ENCODE assay signal across 26 cellular contexts in genomic region chr20:998431-998830, GRCh38. TPM values are rescaled to one million over a fixed set of nuclear protein-coding genes. Genes with fewer than 3 reads are reported as not detected.
DNase-seq lines count a peak whose midpoint lies in the region; ATAC-seq, FAIRE-seq and TF ChIP-seq lines count a peak whose summit lies in the region.
"Had no signal": no experiment of that assay in that cellular context is flagged by ENCODE, and none has a peak within 500 bp of the region (broad histone marks: within the 10 kb centered on the region; RNA-seq: fewer than 3 reads in every experiment).

No MANE protein-coding gene starts in this region.

- H3K14ac ChIP-seq in IMR-90 (replicated peaks; ENCODE audit: low read depth, low read length) (no peak overlapping the region), neuronal stem cell (ENCODE audit: low read length) (peak overlapping the region; percentile 91)

- no peaks in the 10 kb centered on the region for H3K79me1 ChIP-seq in IMR-90 (ENCODE audit: low read depth in 1 of 2, low read length in 2 of 2)
- H3K79me1 ChIP-seq in neuronal stem cell (ENCODE audit: low read depth, low read length): no peaks in the 10 kb centered on the region

- no peaks in the 10 kb centered on the region for H3K79me2 ChIP-seq in SK-N-SH (ENCODE audit: insufficient read depth)

- H4K91ac ChIP-seq in IMR-90 (ENCODE audit: insufficient read depth, low read depth, low read length): no peak overlapping the region
- H4K91ac ChIP-seq in neuronal stem cell (ENCODE audit: low read depth, low read length, poor library complexity): no peak overlapping the region

- no peak overlapping the region for H2BK20ac ChIP-seq in IMR-90 (ENCODE audit: low read depth, low read length)

- FAIRE-seq in kidney (lab: Jason Lieb, UNC) (no peak), GM19239 (lab: Jason Lieb, UNC) (no peak)
- FAIRE-seq: A204.1, GM12891, GM18507, H1 had no signal

- no peak overlapping the region for H2AK5ac ChIP-seq in IMR-90 (ENCODE audit: low read depth, low read length)
- H2AK5ac ChIP-seq in neuronal stem cell (ENCODE audit: low read depth, low read length): no peak overlapping the region

- H3K4me2 ChIP-seq in IMR-90 (ENCODE audit: low read depth, low read length) (no peak overlapping the region), neuronal stem cell (ENCODE audit: insufficient read depth, low read length, poor library complexity, severe bottlenecking) (no peak overlapping the region), SK-N-SH (no peak overlapping the region)

- no peaks in the 10 kb centered on the region for H3F3A ChIP-seq in SK-N-SH (replicated peaks; ENCODE audit: insufficient read depth)

- TF ChIP-seq RAD21 in IMR-90 (IDR thresholded peaks at IDR 0.05; ENCODE audit: low read length) (no peak), SK-N-SH (IDR thresholded peaks at IDR 0.05; ENCODE audit: low read length) (no peak)

- H2BK12ac ChIP-seq in neuronal stem cell (ENCODE audit: low read length): no peak overlapping the region

- dilution Hi-C loops in IMR-90 (cut with HindIII; ENCODE audit: low sequenced_read_pairs, unreplicated experiment): no loop called here

- DNase-seq in cardiac septum (ENCODE audit: low spot score) (peak; percentile 57), left ventricle myocardium superior (no peak), IMR-90 (no peak), neuronal stem cell (ENCODE audit: low spot score) (no peak), spleen (peak; percentile 42), kidney (no peak), GM19239 (ENCODE audit: insufficient read length, low spot score) (no peak), SK-N-SH (no peak)
- DNase-seq: C1 segment of cervical spinal cord; Calu3; CD4-positive, CD25-positive, alpha-beta regulatory T cell; CD8-positive, alpha-beta memory T cell; COR-L47; DMS53; DMS79 treated with DMSO at 0.1 percent for 48 hours; GF-D8; H7; HCEC 1CT had no signal

- H3K9me3 ChIP-seq in IMR-90 (ENCODE audit: control insufficient read depth, insufficient read depth, low read length) (no peaks in the 10 kb centered on the region), neuronal stem cell (replicated peaks in 1 of 2; ENCODE audit: control insufficient read depth in 2 of 2, insufficient read depth in 1 of 2, low read depth in 1 of 2, low read length in 2 of 2) (no peaks in the 10 kb centered on the region), spleen (no peaks in the 10 kb centered on the region), kidney (ENCODE audit: control insufficient read depth in 1 of 2, low read length in 2 of 2) (no peaks in the 10 kb centered on the region), SK-N-SH (no peaks in the 10 kb centered on the region)

- TF ChIP-seq CTCF in IMR-90 (conservative IDR thresholded peaks at IDR 0.05; ENCODE audit: low read depth, low read length): no peak
- TF ChIP-seq CTCF in spleen (IDR thresholded peaks at IDR 0.05 in 8 of 11, conservative IDR thresholded peaks at IDR 0.05 in 3 of 11): no peak
- no peak for TF ChIP-seq CTCF in kidney (IDR thresholded peaks at IDR 0.05; ENCODE audit: borderline replicate concordance, extremely low read depth, insufficient read depth)
- no peak for TF ChIP-seq CTCF in SK-N-SH (IDR thresholded peaks at IDR 0.05)

- no peak overlapping the region for H3K4me3 ChIP-seq in IMR-90 (ENCODE audit: insufficient read depth, low read depth, low read length)
- no peak overlapping the region for H3K4me3 ChIP-seq in neuronal stem cell (ENCODE audit: low read length in 2 of 2)
- no peak overlapping the region for H3K4me3 ChIP-seq in spleen
- H3K4me3 ChIP-seq in kidney (ENCODE audit: low read length in 2 of 2): no peak overlapping the region
- no peak overlapping the region for H3K4me3 ChIP-seq in SK-N-SH (ENCODE audit: low read depth in 2 of 2, low read length in 1 of 2)

- no peak for TF ChIP-seq EP300 in SK-N-SH (IDR thresholded peaks at IDR 0.05; ENCODE audit: borderline replicate concordance in 1 of 2, low read depth in 1 of 2, low read length in 1 of 2)

- H2BK5ac ChIP-seq in IMR-90 (ENCODE audit: low read depth, low read length, poor library complexity, severe bottlenecking) (no peak overlapping the region), neuronal stem cell (ENCODE audit: low read length) (no peak overlapping the region)

- CTCF ChIA-PET in IMR-90 (lab: Yijun Ruan, JAX): no interaction called here
- CTCF ChIA-PET in SK-N-SH (lab: Yijun Ruan, JAX): interaction anchor here (1.3 kb wide), 1 partner anchor 42 kb away, joined by 5 read pairs; no protein-coding TSS in a partner anchor

- H2BK15ac ChIP-seq in IMR-90 (ENCODE audit: low read depth, low read length) (no peak overlapping the region), neuronal stem cell (ENCODE audit: low read length) (no peak overlapping the region)

- H4K5ac ChIP-seq in IMR-90 (ENCODE audit: low read depth, low read length): no peak overlapping the region

- no peak overlapping the region for H3K4ac ChIP-seq in IMR-90 (ENCODE audit: low read depth, low read length)
- H3K4ac ChIP-seq in neuronal stem cell (ENCODE audit: low read length): no peak overlapping the region

- H3K18ac ChIP-seq in IMR-90 (ENCODE audit: low read depth, low read length) (no peak overlapping the region), neuronal stem cell (ENCODE audit: low read length) (no peak overlapping the region)

- H3K9ac ChIP-seq in IMR-90 (ENCODE audit: low read depth, low read length): no peak overlapping the region
- H3K9ac ChIP-seq in neuronal stem cell (ENCODE audit: low read depth, low read length, poor library complexity): no peak overlapping the region
- H3K9ac ChIP-seq in kidney (ENCODE audit: low read length in 2 of 2): no peak overlapping the region
- H3K9ac ChIP-seq in SK-N-SH: no peak overlapping the region

- H3K56ac ChIP-seq in IMR-90 (ENCODE audit: extremely low read depth, insufficient read depth, low read length): no peak overlapping the region

- no peaks in the 10 kb centered on the region for H3K9me1 ChIP-seq in IMR-90 (ENCODE audit: insufficient read depth, low read length)

- H3K27ac ChIP-seq in IMR-90 (ENCODE audit: insufficient read depth, low read length) (no peak overlapping the region), neuronal stem cell (replicated peaks; ENCODE audit: low read length) (no peak overlapping the region), spleen (no peak overlapping the region), kidney (ENCODE audit: low read depth in 2 of 2, low read length in 2 of 2) (no peak overlapping the region), SK-N-SH (ENCODE audit: low read depth in 2 of 2, low read length in 1 of 2) (no peak overlapping the region)
- H3K27ac ChIP-seq: 22Rv1 had no signal

- BruUV-seq in IMR-90 (replicated peaks; lab: Mats Ljungman, UMichigan): no TSS peak

- no peak for TF ChIP-seq POLR2A in IMR-90 (IDR thresholded peaks at IDR 0.05; ENCODE audit: low read depth, low read length)
- TF ChIP-seq POLR2A in spleen (IDR thresholded peaks at IDR 0.05): no peak

- H3K4me1 ChIP-seq in IMR-90 (ENCODE audit: control insufficient read depth, insufficient read depth, low read length) (no peaks in the 10 kb centered on the region), neuronal stem cell (ENCODE audit: control insufficient read depth in 2 of 2, insufficient read depth in 1 of 2, low read depth in 1 of 2, low read length in 2 of 2) (peaks cover 0 to 3% of the 10 kb centered on the region in 2 donors), spleen (peaks cover 0 to 9% (median 3%) of the 10 kb centered on the region in 6 donors), kidney (ENCODE audit: control insufficient read depth in 1 of 2, insufficient read depth in 1 of 2, low read depth in 1 of 2, low read length in 2 of 2) (no peaks in the 10 kb centered on the region), SK-N-SH (ENCODE audit: control insufficient read depth in 1 of 2, insufficient read depth in 2 of 2, low read depth in 1 of 2, low read length in 1 of 2) (peaks cover 0 to 11% of the 10 kb centered on the region in 2 experiments; a peak in 1 of 4 replicates)

- no peaks in the 10 kb centered on the region for H3K9me2 ChIP-seq in SK-N-SH

- H2BK120ac ChIP-seq in IMR-90 (ENCODE audit: low read depth, low read length): no peak overlapping the region
- no peak overlapping the region for H2BK120ac ChIP-seq in neuronal stem cell (ENCODE audit: low read depth, low read length)

- no peaks in the 10 kb centered on the region for H4K20me1 ChIP-seq in IMR-90 (ENCODE audit: insufficient read depth, low read length)
- no peaks in the 10 kb centered on the region for H4K20me1 ChIP-seq in SK-N-SH (ENCODE audit: insufficient read depth)

- H3K27me3 ChIP-seq in IMR-90 (ENCODE audit: control insufficient read depth, insufficient read depth, low read length): peaks cover 23% of the 10 kb centered on the region
- H3K27me3 ChIP-seq in neuronal stem cell (ENCODE audit: control insufficient read depth in 3 of 3, insufficient read depth in 3 of 3, low read depth in 1 of 3, low read length in 3 of 3): peaks cover 6 to 66% (median 25%) of the 10 kb centered on the region in 3 experiments
- peaks cover 0 to 59% (median 26%) of the 10 kb centered on the region in 7 donors for H3K27me3 ChIP-seq in spleen (replicated peaks in 1 of 7)
- H3K27me3 ChIP-seq in SK-N-SH (ENCODE audit: insufficient read depth): peaks cover 19% of the 10 kb centered on the region; the same call in 1 of the 2 replicates

- POLR2A ChIA-PET in IMR-90 (lab: Charles Lee; ENCODE audit: unreplicated experiment): no interaction called here
- POLR2A ChIA-PET in SK-N-SH (lab: Yijun Ruan, JAX): no interaction called here

- peak overlapping the region; percentile 55 for H2AK9ac ChIP-seq in IMR-90 (replicated peaks; ENCODE audit: low read depth, low read length, poor library complexity)

- no peak for ATAC-seq in left ventricle myocardium superior
- no peak for ATAC-seq in IMR-90 (ENCODE audit: low read depth)

- H3K36me3 ChIP-seq in IMR-90 (ENCODE audit: control insufficient read depth, insufficient read depth, low read length) (no peaks in the 10 kb centered on the region), neuronal stem cell (replicated peaks in 1 of 2; ENCODE audit: control insufficient read depth in 2 of 2, insufficient read depth in 2 of 2, low read length in 2 of 2) (no peaks in the 10 kb centered on the region), spleen (no peaks in the 10 kb centered on the region), kidney (ENCODE audit: control insufficient read depth in 1 of 2, insufficient read depth in 2 of 2, low read length in 2 of 2) (no peaks in the 10 kb centered on the region), SK-N-SH (replicated peaks in 1 of 2; ENCODE audit: control insufficient read depth in 1 of 2, insufficient read depth in 2 of 2, low read length in 1 of 2) (no peaks in the 10 kb centered on the region)

- H2AFZ ChIP-seq in IMR-90 (replicated peaks; ENCODE audit: low read length, poor library complexity) (no peak overlapping the region), neuronal stem cell (ENCODE audit: low read length) (no peak overlapping the region), SK-N-SH (ENCODE audit: low read depth) (no peak overlapping the region)

- no peak overlapping the region for H4K8ac ChIP-seq in IMR-90 (ENCODE audit: low read depth in 2 of 2, low read length in 2 of 2)
- H4K8ac ChIP-seq in neuronal stem cell (ENCODE audit: low read depth, low read length): no peak overlapping the region

- intact Hi-C loops in cardiac septum (cut with DNase I): no loop called here
- intact Hi-C loops in left ventricle myocardium superior (cut with micrococcal nuclease): no loop called here
- intact Hi-C loops in IMR-90 (cut with micrococcal nuclease): no loop called here
- intact Hi-C loops in spleen (cut with DNase I; ENCODE audit: low total_unique reads): no loop called here
- intact Hi-C loops in kidney (cut with DNase I): no loop called here

- in situ Hi-C loops in IMR-90 (cut with MboI; ENCODE audit: low sequenced_read_pairs): no loop called here

- no CpG with 5 or more reads among the region's 5 CpGs for WGBS in IMR-90 (ENCODE audit: extremely low coverage in 2 of 2, insufficient read length in 1 of 2), 2 experiments
- WGBS in neuronal stem cell (ENCODE audit: extremely low coverage in 2 of 2, insufficient read length in 2 of 2, insufficient replicate concordance in 1 of 2), 2 donors: no CpG with 5 or more reads among the region's 5 CpGs
- 83 to 92% (median 83%) methylated on average over 5 of the region's 5 CpGs for WGBS in spleen, 5 donors
- WGBS in SK-N-SH (ENCODE audit: low lambda C conversion rate): 49% methylated on average over 5 of the region's 5 CpGs

- H3K23ac ChIP-seq in IMR-90 (ENCODE audit: low read depth, low read length) (no peak overlapping the region), neuronal stem cell (ENCODE audit: low read depth, low read length, poor library complexity) (no peak overlapping the region)

RNA-seq across cellular contexts. Expression of gene RSPO4, which starts 3.7 kb away (rescaled TPM):
- total RNA-seq in cardiac septum (not detected), left ventricle myocardium superior (0.42 TPM), IMR-90 (2012; rRNA removed) (not detected in 2 replicates), spleen (under 1 TPM in 2 of 7 donors, not detected in 5; 0.20 to 0.32 TPM), kidney (0.13 TPM)
- polyA plus RNA-seq in IMR-90 (2012; rRNA removed) (not detected in 2 replicates), spleen (under 1 TPM in 2 of 3 donors, not detected in 1; 0.02 to 0.09 TPM), kidney (ENCODE audit: insufficient read depth, low read depth, low replicate concordance) (0.45 TPM), SK-N-SH (2012; rRNA removed) (0.03 TPM in 1 of 2 replicates, not detected in the other)
- not detected in 2 replicates for polyA plus RNA-seq in IMR-90 (2012; cell fraction: cytosol; rRNA removed)
- not detected in 2 replicates for polyA plus RNA-seq in IMR-90 (2012; cell fraction: nucleus; rRNA removed; ENCODE audit: low replicate concordance)
- polyA plus RNA-seq in neuronal stem cell (2013, experiment 1 of 2): 0.98 TPM
- 0.90 TPM for polyA plus RNA-seq in neuronal stem cell (2013, experiment 2 of 2)
- polyA plus RNA-seq in SK-N-SH (2012; cell fraction: cytosol; rRNA removed): 0.03 and 0.04 TPM in 2 replicates
- polyA plus RNA-seq in SK-N-SH (2012; cell fraction: nucleus; rRNA removed): 0.06 and 0.08 TPM in 2 replicates
- total RNA-seq: Calu3; CD8-positive, alpha-beta memory T cell; Daoy; G401 had no signal
- polyA plus RNA-seq: AG04450; CD4-positive, CD25-positive, alpha-beta regulatory T cell; CD8-positive, alpha-beta memory T cell had no signal

Comparison
In these comparisons a context has a peak if more than half of its experiments do, and no peak if none do; other contexts are left out.
1. DNase-seq: peak in cardiac septum (single experiment) and spleen (single experiment); none in left ventricle myocardium superior (single experiment), IMR-90 (single experiment), neuronal stem cell (single experiment), kidney (single experiment), GM19239 (single experiment) and SK-N-SH (single experiment).